Comparison of ENCODE assay signal across 30 cellular contexts in the genomic region with DNA sequence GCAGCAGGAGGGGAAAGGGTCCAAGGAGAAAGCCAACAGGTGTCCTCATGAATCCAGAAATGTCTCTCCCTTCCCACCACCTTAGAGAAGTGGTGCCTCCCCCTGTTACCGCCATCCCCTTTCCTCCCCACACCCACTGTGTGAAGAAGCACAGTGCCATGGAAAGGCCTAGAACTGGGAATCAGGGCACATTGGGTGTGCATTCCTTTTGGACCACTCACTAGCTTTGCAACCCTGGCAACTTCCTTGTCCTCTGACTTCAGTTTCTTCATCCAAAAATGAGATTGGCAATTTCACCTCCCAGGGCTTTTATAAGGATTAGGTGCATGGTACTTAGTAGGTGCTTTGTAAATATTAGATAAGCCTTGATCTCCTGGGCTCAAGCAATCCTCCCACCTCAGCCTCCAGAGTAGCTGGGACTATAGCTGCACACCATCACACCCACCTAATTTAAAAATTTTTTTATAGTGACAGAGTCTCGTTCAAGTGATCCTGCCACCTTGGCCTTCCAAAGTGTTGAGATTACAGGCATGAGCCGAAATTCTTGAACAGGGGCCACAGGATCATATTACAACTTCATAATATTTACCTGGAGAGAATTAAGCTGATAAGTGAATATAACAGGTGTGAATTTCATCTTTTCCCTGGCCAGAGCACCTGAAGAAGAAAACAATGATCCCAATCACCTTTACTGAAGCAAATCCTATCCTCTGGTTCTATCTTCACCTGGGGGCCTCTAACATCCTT.
A peak's percentile ranks its signal among the peaks of the same experiment; 100 is the strongest.
DNase-seq lines count a peak whose midpoint lies in the region; ATAC-seq and TF ChIP-seq lines count a peak whose summit lies in the region.
"Had no signal": no experiment of that assay in that cellular context is flagged by ENCODE, and none has a peak within 500 bp of the region (broad histone marks: within the 10 kb centered on the region; RNA-seq: fewer than 3 reads in every experiment).

No MANE protein-coding gene starts in this region.

- ATAC-seq in SK-N-SH treated with all-trans-retinoic acid at 6 μM for 48 hours (peak; percentile 6; the same call in 1 of the 3 replicates), RWPE2 (ENCODE audit: low read depth) (0 out of 3 replicates have a peak, but pooled peaks have one; percentile 35), omental fat pad (ENCODE audit: low FRiP score) (no peak), GM21528 (IDR thresholded peaks at IDR 0.05; ENCODE audit: low FRiP score, unreplicated experiment) (no peak)
- ATAC-seq: activated CD4-positive, CD25-positive, alpha-beta regulatory T cell treated with anti-CD3 and anti-CD28 coated beads, Interleukin-2, amount 50 U/mL, for 24 hours; activated naive CD8-positive, alpha-beta T cell treated with anti-CD3 and anti-CD28 coated beads, Interleukin-2, amount 50 U/mL, for 24 hours; activated T-cell treated with anti-CD3 and anti-CD28 coated beads, Interleukin-2, amount 50 U/mL, for 72 hours; naive thymus-derived CD8-positive, alpha-beta T cell; stimulated activated naive CD8-positive, alpha-beta T cell treated with anti-CD3 and anti-CD28 coated beads, Interleukin-15, Interleukin-2, amounts not matched to agents 100 U/mL and 50 U/mL, for 24 hours; T-cell had no signal

- no peak overlapping the region for H3K27ac ChIP-seq in SK-N-SH (ENCODE audit: low read depth in 2 of 2, low read length in 1 of 2)
- H3K27ac ChIP-seq in RWPE2 (ENCODE audit: poor library complexity, severe bottlenecking): no peak overlapping the region
- H3K27ac ChIP-seq: 22Rv1, SJSA1 had no signal

- H3K9me2 ChIP-seq in SK-N-SH: no peaks in the 10 kb centered on the region

- H3K27me3 ChIP-seq in SK-N-SH (ENCODE audit: insufficient read depth) (no peaks in the 10 kb centered on the region), RWPE2 (ENCODE audit: insufficient read depth, poor library complexity, severe bottlenecking) (no peaks in the 10 kb centered on the region)
- H3K27me3 ChIP-seq: SJSA1 had no signal

- WGBS in SK-N-SH (ENCODE audit: low lambda C conversion rate): 49% methylated on average over 3 of the region's 3 CpGs

- H3K36me3 ChIP-seq in SK-N-SH (replicated peaks in 1 of 2; ENCODE audit: control insufficient read depth in 1 of 2, insufficient read depth in 2 of 2, low read length in 1 of 2) (no peaks in the 10 kb centered on the region), RWPE2 (ENCODE audit: low read depth) (no peaks in the 10 kb centered on the region)
- H3K36me3 ChIP-seq: SJSA1 had no signal

- DNase-seq in SK-N-SH: no peak
- no peak for DNase-seq in RWPE2 (ENCODE audit: low spot score)
- peak; percentile 24 for DNase-seq in fibroblast of peridontal ligament (ENCODE audit: extremely low read depth)
- no peak for DNase-seq in omental fat pad (ENCODE audit: low spot score)
- DNase-seq in hepatic stellate cell (ENCODE audit: low spot score): no peak
- no peak for DNase-seq in AG08396 (ENCODE audit: low spot score)
- DNase-seq: activated CD4-positive, alpha-beta memory T cell treated with anti-CD3 and anti-CD28 coated beads for 36 hours; activated naive CD4-positive, alpha-beta T cell; activated naive CD8-positive, alpha-beta T cell treated with anti-CD3 and anti-CD28 coated beads, Interleukin-2, amount 50 U/mL, for 24 hours; activated T-cell treated with anti-CD3 and anti-CD28 coated beads, Interleukin-2, amount 50 U/mL, for 72 hours; AML-193; Calu3; CD4-positive, CD25-positive, alpha-beta regulatory T cell; DMS79; hippocampal formation; Karpas-422; MV-4-11; naive thymus-derived CD8-positive, alpha-beta T cell; NCI-H1436 treated with DMSO at 0.1 percent for 48 hours; NCI-H446 treated with DMSO at 0.1 percent for 48 hours; NCI-H774; occipital lobe; stimulated activated naive CD8-positive, alpha-beta T cell treated with anti-CD3 and anti-CD28 coated beads, Interleukin-15, Interleukin-2, amounts not matched to agents 100 U/mL and 50 U/mL, for 24 hours; T-cell had no signal

- no peaks in the 10 kb centered on the region for H3K79me2 ChIP-seq in SK-N-SH (ENCODE audit: insufficient read depth)

- no peaks in the 10 kb centered on the region for H3F3A ChIP-seq in SK-N-SH (replicated peaks; ENCODE audit: insufficient read depth)

- CTCF ChIA-PET in SK-N-SH (lab: Yijun Ruan, JAX): interaction anchor here (1.4 to 4.9 kb wide), 4 partner anchors 12 to 327 kb away, joined by 3 to 17 read pairs (median 5); no protein-coding TSS in a partner anchor

- POLR2A ChIA-PET in SK-N-SH (lab: Yijun Ruan, JAX): no interaction called here

- H3K4me3 ChIP-seq in SK-N-SH (ENCODE audit: low read depth in 2 of 2, low read length in 1 of 2) (no peak overlapping the region), RWPE2 (ENCODE audit: severe bottlenecking) (no peak overlapping the region)
- H3K4me3 ChIP-seq: lung, SJSA1 had no signal

- H2AFZ ChIP-seq in SK-N-SH (ENCODE audit: low read depth): no peak overlapping the region

- TF ChIP-seq EP300 in SK-N-SH (IDR thresholded peaks at IDR 0.05; ENCODE audit: borderline replicate concordance in 1 of 2, low read depth in 1 of 2, low read length in 1 of 2): no peak

- no peaks in the 10 kb centered on the region for H3K9me3 ChIP-seq in SK-N-SH
- no peaks in the 10 kb centered on the region for H3K9me3 ChIP-seq in RWPE2 (ENCODE audit: severe bottlenecking)
- H3K9me3 ChIP-seq: SJSA1 had no signal

- TF ChIP-seq RAD21 in SK-N-SH (IDR thresholded peaks at IDR 0.05; ENCODE audit: low read length): no peak

- H3K9ac ChIP-seq in SK-N-SH: no peak overlapping the region

- H3K4me1 ChIP-seq in SK-N-SH (ENCODE audit: control insufficient read depth in 1 of 2, insufficient read depth in 2 of 2, low read depth in 1 of 2, low read length in 1 of 2): peaks cover 0 to 13% of the 10 kb centered on the region in 2 experiments; a peak in 1 of 4 replicates
- no peaks in the 10 kb centered on the region for H3K4me1 ChIP-seq in RWPE2 (ENCODE audit: insufficient read depth, poor library complexity, severe bottlenecking)

- H3K4me2 ChIP-seq in SK-N-SH: no peak overlapping the region

- no peaks in the 10 kb centered on the region for H4K20me1 ChIP-seq in SK-N-SH (ENCODE audit: insufficient read depth)

- TF ChIP-seq CTCF in SK-N-SH (IDR thresholded peaks at IDR 0.05) (no peak), RWPE2 (IDR thresholded peaks at IDR 0.05; ENCODE audit: poor library complexity, severe bottlenecking) (no peak), omental fat pad (IDR thresholded peaks at IDR 0.05) (no peak)

TF ChIP-seq in SK-N-SH treated with all-trans-retinoic acid at 6 μM for 48 hours, 23 proteins besides CTCF, POLR2A, EP300 and RAD21 (continues in another document):
- TF ChIP-seq, protein P1, sequence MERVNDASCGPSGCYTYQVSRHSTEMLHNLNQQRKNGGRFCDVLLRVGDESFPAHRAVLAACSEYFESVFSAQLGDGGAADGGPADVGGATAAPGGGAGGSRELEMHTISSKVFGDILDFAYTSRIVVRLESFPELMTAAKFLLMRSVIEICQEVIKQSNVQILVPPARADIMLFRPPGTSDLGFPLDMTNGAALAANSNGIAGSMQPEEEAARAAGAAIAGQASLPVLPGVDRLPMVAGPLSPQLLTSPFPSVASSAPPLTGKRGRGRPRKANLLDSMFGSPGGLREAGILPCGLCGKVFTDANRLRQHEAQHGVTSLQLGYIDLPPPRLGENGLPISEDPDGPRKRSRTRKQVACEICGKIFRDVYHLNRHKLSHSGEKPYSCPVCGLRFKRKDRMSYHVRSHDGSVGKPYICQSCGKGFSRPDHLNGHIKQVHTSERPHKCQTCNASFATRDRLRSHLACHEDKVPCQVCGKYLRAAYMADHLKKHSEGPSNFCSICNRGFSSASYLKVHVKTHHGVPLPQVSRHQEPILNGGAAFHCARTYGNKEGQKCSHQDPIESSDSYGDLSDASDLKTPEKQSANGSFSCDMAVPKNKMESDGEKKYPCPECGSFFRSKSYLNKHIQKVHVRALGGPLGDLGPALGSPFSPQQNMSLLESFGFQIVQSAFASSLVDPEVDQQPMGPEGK (CRISPR knock-in tag; IDR thresholded peaks at IDR 0.05; ENCODE audit: borderline replicate concordance): no peak
- TF ChIP-seq ZC3H10 (CRISPR knock-in tag; IDR thresholded peaks at IDR 0.05): no peak
- TF ChIP-seq ZFP30 (CRISPR knock-in tag; IDR thresholded peaks at IDR 0.05): no peak
- TF ChIP-seq ESRRG (CRISPR knock-in tag; IDR thresholded peaks at IDR 0.05): no peak
- TF ChIP-seq ZNF70 (CRISPR knock-in tag; IDR thresholded peaks at IDR 0.05): no peak
- no peak for TF ChIP-seq SNAI2 (CRISPR knock-in tag; IDR thresholded peaks at IDR 0.05)
- no peak for TF ChIP-seq ZNF8 (CRISPR knock-in tag; IDR thresholded peaks at IDR 0.05)
- no peak for TF ChIP-seq GLIS3 (CRISPR knock-in tag; IDR thresholded peaks at IDR 0.05)
- no peak for TF ChIP-seq TOX (CRISPR knock-in tag; IDR thresholded peaks at IDR 0.05; ENCODE audit: borderline replicate concordance)

TF ChIP-seq in SK-N-SH, 30 proteins besides CTCF, POLR2A, EP300 and RAD21:
- TF ChIP-seq FOXM1 (IDR thresholded peaks at IDR 0.05; ENCODE audit: low read depth): no peak
- TF ChIP-seq, protein P2, sequence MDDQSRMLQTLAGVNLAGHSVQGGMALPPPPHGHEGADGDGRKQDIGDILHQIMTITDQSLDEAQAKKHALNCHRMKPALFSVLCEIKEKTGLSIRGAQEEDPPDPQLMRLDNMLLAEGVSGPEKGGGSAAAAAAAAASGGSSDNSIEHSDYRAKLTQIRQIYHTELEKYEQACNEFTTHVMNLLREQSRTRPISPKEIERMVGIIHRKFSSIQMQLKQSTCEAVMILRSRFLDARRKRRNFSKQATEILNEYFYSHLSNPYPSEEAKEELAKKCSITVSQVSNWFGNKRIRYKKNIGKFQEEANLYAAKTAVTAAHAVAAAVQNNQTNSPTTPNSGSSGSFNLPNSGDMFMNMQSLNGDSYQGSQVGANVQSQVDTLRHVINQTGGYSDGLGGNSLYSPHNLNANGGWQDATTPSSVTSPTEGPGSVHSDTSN (IDR thresholded peaks at IDR 0.05): no peak
- TF ChIP-seq, protein P3, sequence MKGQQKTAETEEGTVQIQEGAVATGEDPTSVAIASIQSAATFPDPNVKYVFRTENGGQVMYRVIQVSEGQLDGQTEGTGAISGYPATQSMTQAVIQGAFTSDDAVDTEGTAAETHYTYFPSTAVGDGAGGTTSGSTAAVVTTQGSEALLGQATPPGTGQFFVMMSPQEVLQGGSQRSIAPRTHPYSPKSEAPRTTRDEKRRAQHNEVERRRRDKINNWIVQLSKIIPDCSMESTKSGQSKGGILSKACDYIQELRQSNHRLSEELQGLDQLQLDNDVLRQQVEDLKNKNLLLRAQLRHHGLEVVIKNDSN (IDR thresholded peaks at IDR 0.05; ENCODE audit: borderline replicate concordance, low read depth): no peak
TF ChIP-seq in SK-N-SH: peak in this region for 0.

Comparison
In these comparisons a context has a peak if more than half of its experiments do, and no peak if none do; other contexts are left out.
1. ATAC-seq: peak in SK-N-SH treated with all-trans-retinoic acid at 6 μM for 48 hours (single experiment) and RWPE2 (single experiment); none in omental fat pad (single experiment) and GM21528 (single experiment).